ENCODE assay signal across 13 cellular contexts in genomic region chr4:150063128-150063527, GRCh38. TPM values are rescaled to one million over a fixed set of nuclear protein-coding genes. Genes with fewer than 3 reads are reported as not detected.
A peak's percentile ranks its signal among the peaks of the same experiment; 100 is the strongest.
DNase-seq lines count a peak whose midpoint lies in the region; ATAC-seq and TF ChIP-seq lines count a peak whose summit lies in the region.
"Had no signal": no experiment of that assay in that cellular context is flagged by ENCODE, and none has a peak within 500 bp of the region (broad histone marks: within the 10 kb centered on the region; RNA-seq: fewer than 3 reads in every experiment).

No MANE protein-coding gene starts in this region.

- no peak overlapping the region for H3K4me3 ChIP-seq in mucosa of descending colon
- H3K4me3 ChIP-seq: HAP-1 had no signal

- DNase-seq in Right ventricle myocardium superior (no peak), Right ventricle myocardium inferior (ENCODE audit: missing footprints) (no peak), SKM-1 (lab: John Stamatoyannopoulos, UW; ENCODE audit: unreplicated experiment) (peak; percentile 38), globus pallidus (ENCODE audit: low spot score) (peak; percentile 20), pons (ENCODE audit: low spot score) (peak; percentile 43), mucosa of descending colon (no peak)
- DNase-seq: Caco-2, NCI-H1048, NCI-H146 had no signal

- TF ChIP-seq CTCF in mucosa of descending colon (IDR thresholded peaks at IDR 0.05): no peak

- H3K4me1 ChIP-seq in mucosa of descending colon (ENCODE audit: low read depth): no peaks in the 10 kb centered on the region
- H3K4me1 ChIP-seq: Caco-2, HAP-1 had no signal

- ATAC-seq in Right ventricle myocardium superior (ENCODE audit: poor library complexity) (peak; percentile 55), Right ventricle myocardium inferior (no peak), GM21723 (IDR thresholded peaks at IDR 0.05; ENCODE audit: unreplicated experiment) (no peak), GM21717 (IDR thresholded peaks at IDR 0.05; ENCODE audit: unreplicated experiment) (no peak), mucosa of descending colon (no peak)

- no peaks in the 10 kb centered on the region for H3K36me3 ChIP-seq in mucosa of descending colon (ENCODE audit: low read depth)
- H3K36me3 ChIP-seq: HAP-1 had no signal

- intact Hi-C loops in Right ventricle myocardium superior (cut with DNase I): no loop called here
- intact Hi-C loops in Right ventricle myocardium inferior (cut with DNase I): no loop called here
- intact Hi-C loops in mucosa of descending colon (cut with DNase I, micrococcal nuclease): no loop called here

- no peaks in the 10 kb centered on the region for H3K9me3 ChIP-seq in mucosa of descending colon
- H3K9me3 ChIP-seq: Caco-2, HAP-1 had no signal

RNA-seq across cellular contexts. Expression of gene DCLK2, which starts 15.1 kb away (rescaled TPM):
- 19.9 TPM for total RNA-seq in Right ventricle myocardium superior
- total RNA-seq in Right ventricle myocardium inferior: 19.9 TPM
- total RNA-seq in mucosa of descending colon: 10 to 100 TPM in 1 of 3 donors, 1 to 10 TPM in 2; 3.0 to 11.8 (median 4.3) TPM
- total RNA-seq: HT-29 had no signal

Comparison
In these comparisons a context has a peak if more than half of its experiments do, and no peak if none do; other contexts are left out.
1. DNase-seq: peak in SKM-1 (single experiment), globus pallidus (single experiment) and pons (single experiment); none in Right ventricle myocardium superior (single experiment), Right ventricle myocardium inferior (single experiment) and mucosa of descending colon (0 of 3).